In the genomic region with DNA sequence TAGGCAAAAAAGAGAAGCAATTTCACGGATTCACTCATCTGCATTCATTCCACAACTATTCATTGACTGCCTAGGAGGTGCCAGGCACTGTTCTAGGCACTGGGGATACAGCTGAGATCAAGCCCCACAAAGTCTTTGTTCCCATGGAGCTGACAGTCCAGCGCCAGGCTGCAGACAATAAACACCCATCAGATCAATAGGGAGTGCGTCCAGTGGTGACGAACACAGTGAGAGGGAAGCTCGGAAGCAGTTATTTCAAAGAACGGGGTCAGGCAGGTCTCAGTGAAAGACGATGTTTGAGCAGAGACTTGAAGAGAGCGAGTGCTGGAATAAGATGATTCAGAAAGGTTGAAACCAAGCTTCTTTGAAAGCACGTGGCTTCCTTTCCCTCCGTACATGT, we compare ENCODE assay signal across 8 cellular contexts.
"Had no signal": no experiment of that assay in that cellular context is flagged by ENCODE, and none has a peak within 500 bp of the region (broad histone marks: within the 10 kb centered on the region; RNA-seq: fewer than 3 reads in every experiment).

No MANE protein-coding gene starts in this region.

- H2AFZ ChIP-seq: GM23338 had no signal

- H3K4me2 ChIP-seq: GM23338 had no signal

- H3K9me3 Mint-ChIP-seq: GM23338 had no signal

- DNase-seq: H9, HCEC 1CT, IMR-90 had no signal

- H3K27ac ChIP-seq: HL-60 had no signal

- H3K27ac Mint-ChIP-seq: GM23338, H9 had no signal

- H3K4me3 Mint-ChIP-seq: GM23338, H9 had no signal

- H3K4me1 Mint-ChIP-seq: GM23338, H9 had no signal

- ATAC-seq: GM23338, K562 had no signal

- FAIRE-seq: H1, H54, K562 had no signal

- H3K4me3 ChIP-seq: GM23338, K562 had no signal
